13 cellular contexts compared by ENCODE assay signal in genomic region chr3:194198938-194199337, GRCh38.
"Had no signal": no experiment of that assay in that cellular context is flagged by ENCODE, and none has a peak within 500 bp of the region (broad histone marks: within the 10 kb centered on the region; RNA-seq: fewer than 3 reads in every experiment).

No MANE protein-coding gene starts in this region.

- H3K9me3 ChIP-seq: colonic mucosa, sigmoid colon, upper lobe of left lung had no signal

- DNase-seq: activated T-cell treated with anti-CD3 and anti-CD28 coated beads, Interleukin-2, amount 50 U/mL, for 1 hour; caudate nucleus; colonic mucosa; foreskin keratinocyte; head of caudate nucleus; left cardiac atrium; naive thymus-derived CD8-positive, alpha-beta T cell; occipital lobe; sigmoid colon; stimulated activated naive CD4-positive, alpha-beta T cell; substantia nigra; upper lobe of left lung had no signal

- H3K36me3 ChIP-seq: colonic mucosa, sigmoid colon, upper lobe of left lung had no signal

- H3K4me3 ChIP-seq: colonic mucosa, lung, sigmoid colon, upper lobe of left lung had no signal

- H3K27ac ChIP-seq: colonic mucosa, foreskin keratinocyte, sigmoid colon, upper lobe of left lung had no signal

- ATAC-seq: foreskin keratinocyte; left cardiac atrium; naive thymus-derived CD8-positive, alpha-beta T cell had no signal

- H3K4me1 ChIP-seq: colonic mucosa, foreskin keratinocyte had no signal
